ENCODE assay signal across 1 cellular context in the genomic region with DNA sequence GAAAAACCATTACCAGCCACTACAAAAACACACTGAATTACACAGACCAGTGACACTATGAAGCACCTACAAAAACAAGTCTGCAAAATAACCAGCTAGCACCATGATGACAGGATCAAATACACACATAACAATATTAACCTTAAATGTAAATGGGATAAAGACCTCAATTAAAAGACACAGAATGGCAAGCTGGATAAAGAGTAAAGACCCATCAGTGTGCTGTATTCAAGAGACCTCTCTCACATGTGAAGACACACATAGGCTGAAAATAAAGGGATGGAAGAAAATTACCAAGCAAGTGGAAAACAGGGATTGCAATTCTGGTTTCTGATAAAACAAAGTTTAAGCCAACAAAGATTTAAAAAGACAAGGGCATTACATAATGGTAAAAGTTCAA.
"Had no signal": no experiment of that assay in that cellular context is flagged by ENCODE, and none has a peak within 500 bp of the region (broad histone marks: within the 10 kb centered on the region; RNA-seq: fewer than 3 reads in every experiment).

No MANE protein-coding gene starts in this region.

- H3K4me3 ChIP-seq: GM12878 had no signal

- ATAC-seq: GM12878 had no signal
